Comparison of ENCODE assay signal across 1 cellular context in genomic region chr11:77879218-77879617, GRCh38.
TF ChIP-seq lines count a peak whose summit lies in the region.

No MANE protein-coding gene starts in this region.

TF ChIP-seq in HepG2, 621 proteins besides CTCF, POLR2A, EP300 and RAD21 (continued from another document):
- TF ChIP-seq GPBP1L1 (CRISPR knock-in tag; IDR thresholded peaks at IDR 0.05): no peak
- TF ChIP-seq HNF1B (CRISPR knock-in tag; IDR thresholded peaks at IDR 0.05): no peak
